ENCODE assay signal across 17 cellular contexts in the genomic region with DNA sequence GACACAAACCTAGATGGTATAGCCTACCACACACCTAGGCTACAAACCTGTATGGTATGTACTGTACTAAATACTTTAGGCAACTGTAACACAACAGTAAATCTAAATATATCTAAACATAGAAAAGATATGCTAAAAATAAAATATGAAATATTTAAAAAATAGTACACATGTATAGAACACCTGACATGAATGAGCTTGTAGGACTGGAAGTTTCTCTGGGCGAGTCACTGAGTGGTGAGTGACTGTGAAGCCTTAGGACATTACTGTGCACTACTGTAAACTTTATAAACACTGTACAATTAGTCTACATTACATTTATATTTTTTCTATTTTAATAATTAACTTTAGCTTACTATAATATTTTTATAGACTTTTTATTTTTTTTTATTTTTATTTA.
DNase-seq lines count a peak whose midpoint lies in the region; ATAC-seq and TF ChIP-seq lines count a peak whose summit lies in the region.
"Had no signal": no experiment of that assay in that cellular context is flagged by ENCODE, and none has a peak within 500 bp of the region (broad histone marks: within the 10 kb centered on the region; RNA-seq: fewer than 3 reads in every experiment).

No MANE protein-coding gene starts in this region.

- H3K27ac ChIP-seq in mammary epithelial cell (ENCODE audit: insufficient read depth, low read depth, low read length): no peak overlapping the region
- H3K27ac ChIP-seq in breast epithelium: no peak overlapping the region
- H3K27ac ChIP-seq in foreskin keratinocyte: no peak overlapping the region
- H3K27ac ChIP-seq: 22Rv1; A549; BLaER1 treated with 17β-estradiol and CSF1 and Interleukin-3, amounts not matched to agents 10 nM and 100 nM; C4-2B had no signal

- TF ChIP-seq POLR2A in breast epithelium (IDR thresholded peaks at IDR 0.05): no peak

- H3K36me3 ChIP-seq in mammary epithelial cell (ENCODE audit: insufficient read depth, low read length): no peaks in the 10 kb centered on the region
- H3K36me3 ChIP-seq in breast epithelium: no peaks in the 10 kb centered on the region
- H3K36me3 ChIP-seq: BLaER1 treated with 17β-estradiol and CSF1 and Interleukin-3, amounts not matched to agents 10 nM and 100 nM had no signal

- 46% methylated on average over 1 of the region's 1 CpG for WGBS in mammary epithelial cell (ENCODE audit: low coverage, missing lambda C conversion rate)

- CTCF ChIA-PET in mammary epithelial cell (lab: Charles Lee; ENCODE audit: low non-redundant PET): no interaction called here

- H4K20me1 ChIP-seq in mammary epithelial cell (ENCODE audit: insufficient read depth, low read length): no peaks in the 10 kb centered on the region
- H4K20me1 ChIP-seq: BLaER1 treated with 17β-estradiol and CSF1 and Interleukin-3, amounts not matched to agents 10 nM and 100 nM had no signal

- no peaks in the 10 kb centered on the region for H3K9me3 ChIP-seq in mammary epithelial cell (replicated peaks; ENCODE audit: insufficient read depth, low read length)
- no peaks in the 10 kb centered on the region for H3K9me3 ChIP-seq in breast epithelium
- H3K9me3 ChIP-seq: A549; BLaER1 treated with 17β-estradiol and CSF1 and Interleukin-3, amounts not matched to agents 10 nM and 100 nM; Caco-2 had no signal

- intact Hi-C loops in mammary epithelial cell (cut with micrococcal nuclease): no loop called here
- intact Hi-C loops in breast epithelium (cut with DNase I; ENCODE audit: low total_unique reads): no loop called here
- intact Hi-C loops in head of caudate nucleus (cut with DNase I): no loop called here

- H3K79me2 ChIP-seq in mammary epithelial cell (ENCODE audit: insufficient read depth, low read length): no peaks in the 10 kb centered on the region

- no peak overlapping the region for H2AFZ ChIP-seq in mammary epithelial cell (ENCODE audit: low read depth, low read length)

- BruUV-seq in mammary epithelial cell (replicated peaks; lab: Mats Ljungman, UMichigan): no TSS peak

- H3K9ac ChIP-seq in mammary epithelial cell (ENCODE audit: insufficient read depth, low read length): no peak overlapping the region
- H3K9ac ChIP-seq: BLaER1 treated with 17β-estradiol and CSF1 and Interleukin-3, amounts not matched to agents 10 nM and 100 nM had no signal

- dilution Hi-C loops in mammary epithelial cell (cut with HindIII; ENCODE audit: low sequenced_read_pairs): no loop called here

- peak; percentile 17 for DNase-seq in mammary epithelial cell
- no peak for DNase-seq in breast epithelium (ENCODE audit: low spot score in 2 of 2)
- DNase-seq in epithelial cell of esophagus (ENCODE audit: low read depth): peak; percentile 54
- DNase-seq in foreskin keratinocyte: peak in 1 of 2 donors; percentile 49
- DNase-seq in head of caudate nucleus: no peak
- DNase-seq: AML-193; Caco-2; Calu3; CD4-positive, alpha-beta T cell; CD8-positive, alpha-beta T cell; DMS79 treated with DMSO at 0.1 percent for 48 hours; GF-D8 had no signal

- no peak overlapping the region for H3K4me2 ChIP-seq in mammary epithelial cell (ENCODE audit: insufficient read depth, low read depth, low read length)
- H3K4me2 ChIP-seq: A549; BLaER1 treated with 17β-estradiol and CSF1 and Interleukin-3, amounts not matched to agents 10 nM and 100 nM had no signal

- peak; percentile 52 for ATAC-seq in foreskin keratinocyte
- no peak for ATAC-seq in HG03521 (IDR thresholded peaks at IDR 0.05; ENCODE audit: unreplicated experiment)
- ATAC-seq: A549; CD8-positive, alpha-beta T cell had no signal

- H3K27me3 ChIP-seq in mammary epithelial cell (ENCODE audit: insufficient read depth, low read length) (no peaks in the 10 kb centered on the region), breast epithelium (no peaks in the 10 kb centered on the region), foreskin keratinocyte (no peaks in the 10 kb centered on the region)
- H3K27me3 ChIP-seq: BLaER1 treated with 17β-estradiol and CSF1 and Interleukin-3, amounts not matched to agents 10 nM and 100 nM had no signal

- TF ChIP-seq CTCF in mammary epithelial cell (conservative IDR thresholded peaks at IDR 0.05 in 1 of 2, IDR thresholded peaks at IDR 0.05 in 1 of 2; ENCODE audit: extremely low read depth in 1 of 2, insufficient read depth in 1 of 2, low read depth in 1 of 2, low read length in 2 of 2) (no peak), breast epithelium (IDR thresholded peaks at IDR 0.05) (no peak), epithelial cell of esophagus (IDR thresholded peaks at IDR 0.05; ENCODE audit: insufficient read depth, low read depth, low read length, missing control alignments) (no peak), foreskin keratinocyte (conservative IDR thresholded peaks at IDR 0.05) (no peak)

- H3K4me1 ChIP-seq in mammary epithelial cell (ENCODE audit: insufficient read depth, low read length): no peaks in the 10 kb centered on the region
- H3K4me1 ChIP-seq in breast epithelium: no peaks in the 10 kb centered on the region
- H3K4me1 ChIP-seq in foreskin keratinocyte: no peaks in the 10 kb centered on the region
- H3K4me1 ChIP-seq: A549; BLaER1 treated with 17β-estradiol and CSF1 and Interleukin-3, amounts not matched to agents 10 nM and 100 nM; Caco-2 had no signal

- in situ Hi-C loops in mammary epithelial cell (cut with MboI; ENCODE audit: low sequenced_read_pairs in 2 of 2): no loop called here

- H3K4me3 ChIP-seq in mammary epithelial cell (replicated peaks in 1 of 3; ENCODE audit: insufficient read depth in 1 of 3, low read depth in 2 of 3, low read length in 3 of 3): no peak overlapping the region
- H3K4me3 ChIP-seq in breast epithelium: no peak overlapping the region
- no peak overlapping the region for H3K4me3 ChIP-seq in epithelial cell of esophagus (ENCODE audit: low read length)
- H3K4me3 ChIP-seq: A549; BLaER1 treated with 17β-estradiol and CSF1 and Interleukin-3, amounts not matched to agents 10 nM and 100 nM had no signal

Comparison
In these comparisons a context has a peak if more than half of its experiments do, and no peak if none do; other contexts are left out.
1. DNase-seq: peak in mammary epithelial cell (single experiment) and epithelial cell of esophagus (single experiment); none in breast epithelium (0 of 2) and head of caudate nucleus (0 of 42).